Comparison of ENCODE assay signal across 9 cellular contexts in genomic region chr3:89114841-89115223, GRCh38. TPM values are rescaled to one million over a fixed set of nuclear protein-coding genes. Genes with fewer than 3 reads are reported as not detected.
DNase-seq lines count a peak whose midpoint lies in the region; ATAC-seq, FAIRE-seq and TF ChIP-seq lines count a peak whose summit lies in the region.
"Had no signal": no experiment of that assay in that cellular context is flagged by ENCODE, and none has a peak within 500 bp of the region (broad histone marks: within the 10 kb centered on the region; RNA-seq: fewer than 3 reads in every experiment).

No MANE protein-coding gene starts in this region.

- H3K36me3 ChIP-seq in HepG2 (replicated peaks in 1 of 2; ENCODE audit: control insufficient read depth in 1 of 2, insufficient read depth in 2 of 2, low read length in 2 of 2), result no peaks in the 10 kb centered on the region
- no peaks in the 10 kb centered on the region for H3K36me3 ChIP-seq in right lobe of liver
- no peaks in the 10 kb centered on the region for H3K36me3 ChIP-seq in duodenal mucosa (ENCODE audit: control insufficient read depth in 1 of 2, insufficient read depth in 2 of 2, low read length in 2 of 2)

- TF ChIP-seq POLR2A in HepG2 (IDR thresholded peaks at IDR 0.05; ENCODE audit: insufficient read depth in 1 of 2, low read depth in 2 of 2, low read length in 2 of 2), result no peak
- no peak for TF ChIP-seq POLR2A in right lobe of liver (IDR thresholded peaks at IDR 0.05)

- TF ChIP-seq CTCF in HepG2 (CRISPR knock-in tag; IDR thresholded peaks at IDR 0.05), result no peak
- no peak for TF ChIP-seq CTCF in right lobe of liver (IDR thresholded peaks at IDR 0.05)
- TF ChIP-seq CTCF in nephron (IDR thresholded peaks at IDR 0.05; ENCODE audit: unreplicated experiment in 3 of 3), result peak in 1 of 3 experiments; percentile 19

- BruUV-seq in HepG2 (replicated peaks; lab: Mats Ljungman, UMichigan), result no TSS peak

- H3K4me3 ChIP-seq in HepG2 (replicated peaks in 1 of 3; ENCODE audit: insufficient read depth in 1 of 3, low read depth in 2 of 3, low read length in 3 of 3), result peak overlapping the region in 1 of 3 experiments; percentile 70; a peak in 1 of 6 replicates
- H3K4me3 ChIP-seq in right lobe of liver, result no peak overlapping the region
- peak overlapping the region; percentile 45 to 53 for H3K4me3 ChIP-seq in duodenal mucosa (ENCODE audit: low read depth in 1 of 2, low read length in 2 of 2)

- ATAC-seq in HepG2 (peak; percentile 50), right lobe of liver (no peak), HG02973 (IDR thresholded peaks at IDR 0.05; ENCODE audit: unreplicated experiment) (no peak)

- H4K20me1 ChIP-seq in HepG2 (ENCODE audit: insufficient read depth, low read length), result no peaks in the 10 kb centered on the region

- no peak for TF ChIP-seq RAD21 in HepG2 (CRISPR knock-in tag; IDR thresholded peaks at IDR 0.05)

- H3K4me1 ChIP-seq in HepG2 (ENCODE audit: insufficient read depth, low read length) (peaks cover 7% of the 10 kb centered on the region; the same call in 1 of the 2 replicates), right lobe of liver (no peaks in the 10 kb centered on the region), duodenal mucosa (ENCODE audit: control insufficient read depth in 1 of 2, insufficient read depth in 2 of 2, low read length in 2 of 2) (no peaks in the 10 kb centered on the region)

- H3K4me3 Mint-ChIP-seq in nephron, result peak overlapping the region; percentile 92 to 97 (median 93)
- H3K4me3 Mint-ChIP-seq: CD4-positive, CD25-positive, alpha-beta regulatory T cell had no signal

- FAIRE-seq in HepG2 (lab: Jason Lieb, UNC), result no peak

- DNase-seq in HepG2 (ENCODE audit: low spot score) (no peak), right lobe of liver (no peak), GM19238 (ENCODE audit: insufficient read length, low spot score) (no peak), iPS-NIHi11 (ENCODE audit: low spot score) (no peak), OCI-M2 (lab: John Stamatoyannopoulos, UW; ENCODE audit: unreplicated experiment) (no peak)

- H3K4me1 Mint-ChIP-seq in nephron, result peaks cover 23% of the 10 kb centered on the region
- H3K4me1 Mint-ChIP-seq: CD4-positive, CD25-positive, alpha-beta regulatory T cell had no signal

- H3K9me3 ChIP-seq in HepG2 (ENCODE audit: low read length) (no peaks in the 10 kb centered on the region), right lobe of liver (no peaks in the 10 kb centered on the region), duodenal mucosa (ENCODE audit: control insufficient read depth in 1 of 2, low read length in 2 of 2) (no peaks in the 10 kb centered on the region)

- POLR2A ChIA-PET in HepG2 (lab: Yijun Ruan, JAX), result no interaction called here

- 7% methylated on average over 5 of the region's 13 CpGs for WGBS in HepG2 (ENCODE audit: low lambda C conversion rate)
- 20% methylated on average over 8 of the region's 13 CpGs for WGBS in right lobe of liver (ENCODE audit: insufficient coverage, low coverage, low lambda C conversion rate, missing lambda C conversion rate)

- H2AFZ ChIP-seq in HepG2 (ENCODE audit: low read length), result no peak overlapping the region

- H3K27me3 ChIP-seq in HepG2 (ENCODE audit: control insufficient read depth in 1 of 2, insufficient read depth in 2 of 2, low read length in 2 of 2), result no peaks in the 10 kb centered on the region; a peak in 1 of 5 replicates
- peaks cover 0 to 16% of the 10 kb centered on the region in 2 donors for H3K27me3 ChIP-seq in right lobe of liver
- H3K27me3 ChIP-seq in duodenal mucosa (ENCODE audit: control insufficient read depth in 1 of 2, insufficient read depth in 2 of 2, low read length in 2 of 2), result peaks cover 0 to 14% of the 10 kb centered on the region in 2 donors

- peaks cover 20% of the 10 kb centered on the region for H3K27me3 Mint-ChIP-seq in nephron (ENCODE audit: low read depth)

- no peaks in the 10 kb centered on the region for H3K9me3 Mint-ChIP-seq in nephron

- no peaks in the 10 kb centered on the region for H3K79me2 ChIP-seq in HepG2 (ENCODE audit: insufficient read depth, low read length)

- H3K27ac Mint-ChIP-seq in nephron, result peak overlapping the region in 1 of 3 experiments; percentile 59
- H3K27ac Mint-ChIP-seq: CD4-positive, CD25-positive, alpha-beta regulatory T cell had no signal

- peak overlapping the region; percentile 76 for H3K4me2 ChIP-seq in HepG2 (ENCODE audit: low read depth, low read length)

- H3K36me3 Mint-ChIP-seq in nephron (ENCODE audit: low read depth), result no peaks in the 10 kb centered on the region
- H3K36me3 Mint-ChIP-seq: CD4-positive, CD25-positive, alpha-beta regulatory T cell had no signal

- no peak for TF ChIP-seq EP300 in HepG2 (IDR thresholded peaks at IDR 0.05; ENCODE audit: low read depth in 2 of 2, low read length in 2 of 2)
- TF ChIP-seq EP300 in HepG2 (CRISPR knock-in tag; IDR thresholded peaks at IDR 0.05; ENCODE audit: borderline replicate concordance), result no peak

- in situ Hi-C loops in HepG2 (cut with HindIII; ENCODE audit: extremely low pct_ligation_motif_present, low pct_unique_long_range_greater_than_20kb), result loop anchor here (5.0 kb wide), 1 partner anchor 913 kb away; no protein-coding TSS in a partner anchor

- H3K9ac ChIP-seq in HepG2 (ENCODE audit: insufficient read depth, low read depth, low read length), result no peak overlapping the region
- no peak overlapping the region for H3K9ac ChIP-seq in duodenal mucosa (ENCODE audit: low read depth in 1 of 2, low read length in 2 of 2)

- H3K27ac ChIP-seq in HepG2 (ENCODE audit: extremely low read length, insufficient read depth, low read length) (no peak overlapping the region), right lobe of liver (no peak overlapping the region), duodenal mucosa (ENCODE audit: low read depth, low read length) (peak overlapping the region; percentile 6)

- intact Hi-C loops in HepG2 (cut with micrococcal nuclease; ENCODE audit: unreplicated experiment) (loop anchor here (1.0 kb wide), 2 partner anchors 896 to 912 kb away; no protein-coding TSS in a partner anchor), right lobe of liver (cut with DNase I) (no loop called here)

- CTCF ChIA-PET in HepG2 (lab: Yijun Ruan, JAX; ENCODE audit: low intra/inter-chr PET ratio, low total read pairs), result interaction anchor here (1.5 kb wide), 1 partner anchor 911 kb away, joined by 7 read pairs; no protein-coding TSS in a partner anchor

TF ChIP-seq in HepG2, 621 proteins besides CTCF, POLR2A, EP300 and RAD21 (continues in another document):
- TF ChIP-seq NONO (IDR thresholded peaks at IDR 0.05) (no peak), NONO (CRISPR knock-in tag; conservative IDR thresholded peaks at IDR 0.05) (0 out of 2 replicates have a peak, but pooled peaks have one; percentile 15), ZNF331 (CRISPR knock-in tag; IDR thresholded peaks at IDR 0.05) (no peak), CBX1 (IDR thresholded peaks at IDR 0.05; ENCODE audit: low read depth) (no peak), ELF3 (CRISPR knock-in tag; IDR thresholded peaks at IDR 0.05) (no peak), ZNF33B (CRISPR knock-in tag; IDR thresholded peaks at IDR 0.05) (no peak), ZFP90 (CRISPR knock-in tag; IDR thresholded peaks at IDR 0.05; ENCODE audit: borderline replicate concordance) (no peak)

RNA-seq across cellular contexts. Expression of gene EPHA3, which starts 7.4 kb away (rescaled TPM):
- total RNA-seq in HepG2 (2016; rRNA removed; fragmentation: Illumina TruSeq; extraction: Trizol) (not detected in 2 replicates), right lobe of liver (1 to 10 TPM in 5 of 6 experiments, under 1 TPM in 1; 0.95 to 2.9 (median 1.5) TPM)
- not detected in 2 replicates for total RNA-seq in HepG2 (2016; cell fraction: cytosol; rRNA removed; fragmentation: Illumina TruSeq; extraction: Trizol; ENCODE audit: low read depth)
- not detected in 2 replicates for total RNA-seq in HepG2 (2016; cell fraction: insoluble cytoplasmic fraction; rRNA removed; fragmentation: Illumina TruSeq; extraction: Trizol)
- total RNA-seq in HepG2 (2016; cell fraction: membrane; rRNA removed; fragmentation: Illumina TruSeq; extraction: Trizol), result not detected in 2 replicates
- not detected in 2 replicates for total RNA-seq in HepG2 (2016; cell fraction: nucleus; rRNA removed; fragmentation: Illumina TruSeq; extraction: Trizol)
- 0.01 TPM in 1 of 2 replicates, not detected in the other for polyA plus RNA-seq in HepG2 (2011; rRNA removed)
- polyA plus RNA-seq in HepG2 (2011; cell fraction: cytosol; rRNA removed), result 0.01 and 0.03 TPM in 2 replicates
- not detected in 2 replicates for polyA plus RNA-seq in HepG2 (2011; cell fraction: nucleus; rRNA removed)
- 0.03 and 0.07 TPM in 2 replicates for polyA plus RNA-seq in HepG2 (2012)
- not detected in 2 replicates for polyA plus RNA-seq in HepG2 (2016; cell fraction: cytosol; fragmentation: Illumina TruSeq; extraction: Trizol; ENCODE audit: low read depth)
- polyA plus RNA-seq in HepG2 (2016; cell fraction: insoluble cytoplasmic fraction; fragmentation: Illumina TruSeq; extraction: Trizol; ENCODE audit: low read depth), result not detected in 2 replicates
- polyA plus RNA-seq in HepG2 (2016; cell fraction: membrane; fragmentation: Illumina TruSeq; extraction: Trizol; ENCODE audit: low read depth), result not detected in 2 replicates
- polyA plus RNA-seq in HepG2 (2016; cell fraction: nucleus; fragmentation: Illumina TruSeq; extraction: Trizol; ENCODE audit: insufficient read depth, low read depth), result not detected in 2 replicates
- not detected in 2 replicates for polyA minus RNA-seq in HepG2 (2011; rRNA and poly(A)+ RNA removed; ENCODE audit: low replicate concordance)
- not detected in 2 replicates for polyA minus RNA-seq in HepG2 (2011; cell fraction: cytosol; rRNA and poly(A)+ RNA removed)
- polyA minus RNA-seq in HepG2 (2011; cell fraction: nucleus; rRNA and poly(A)+ RNA removed), result not detected in 2 replicates
- total RNA-seq: CD4-positive, CD25-positive, alpha-beta regulatory T cell had no signal
- polyA plus RNA-seq: CD4-positive, CD25-positive, alpha-beta regulatory T cell had no signal

Comparison
In these comparisons a context has a peak if more than half of its experiments do, and no peak if none do; other contexts are left out.
1. H3K4me3 ChIP-seq: peak in duodenal mucosa (2 of 2); none in right lobe of liver (0 of 3).